Comparison of ENCODE assay signal across 1 cellular context in genomic region chr4:473575-474457, GRCh38.
TF ChIP-seq lines count a peak whose summit lies in the region.

No MANE protein-coding gene starts in this region.

TF ChIP-seq in K562, 482 proteins besides CTCF, POLR2A, EP300 and RAD21 (continued from another document):
- TF ChIP-seq, protein P1, sequence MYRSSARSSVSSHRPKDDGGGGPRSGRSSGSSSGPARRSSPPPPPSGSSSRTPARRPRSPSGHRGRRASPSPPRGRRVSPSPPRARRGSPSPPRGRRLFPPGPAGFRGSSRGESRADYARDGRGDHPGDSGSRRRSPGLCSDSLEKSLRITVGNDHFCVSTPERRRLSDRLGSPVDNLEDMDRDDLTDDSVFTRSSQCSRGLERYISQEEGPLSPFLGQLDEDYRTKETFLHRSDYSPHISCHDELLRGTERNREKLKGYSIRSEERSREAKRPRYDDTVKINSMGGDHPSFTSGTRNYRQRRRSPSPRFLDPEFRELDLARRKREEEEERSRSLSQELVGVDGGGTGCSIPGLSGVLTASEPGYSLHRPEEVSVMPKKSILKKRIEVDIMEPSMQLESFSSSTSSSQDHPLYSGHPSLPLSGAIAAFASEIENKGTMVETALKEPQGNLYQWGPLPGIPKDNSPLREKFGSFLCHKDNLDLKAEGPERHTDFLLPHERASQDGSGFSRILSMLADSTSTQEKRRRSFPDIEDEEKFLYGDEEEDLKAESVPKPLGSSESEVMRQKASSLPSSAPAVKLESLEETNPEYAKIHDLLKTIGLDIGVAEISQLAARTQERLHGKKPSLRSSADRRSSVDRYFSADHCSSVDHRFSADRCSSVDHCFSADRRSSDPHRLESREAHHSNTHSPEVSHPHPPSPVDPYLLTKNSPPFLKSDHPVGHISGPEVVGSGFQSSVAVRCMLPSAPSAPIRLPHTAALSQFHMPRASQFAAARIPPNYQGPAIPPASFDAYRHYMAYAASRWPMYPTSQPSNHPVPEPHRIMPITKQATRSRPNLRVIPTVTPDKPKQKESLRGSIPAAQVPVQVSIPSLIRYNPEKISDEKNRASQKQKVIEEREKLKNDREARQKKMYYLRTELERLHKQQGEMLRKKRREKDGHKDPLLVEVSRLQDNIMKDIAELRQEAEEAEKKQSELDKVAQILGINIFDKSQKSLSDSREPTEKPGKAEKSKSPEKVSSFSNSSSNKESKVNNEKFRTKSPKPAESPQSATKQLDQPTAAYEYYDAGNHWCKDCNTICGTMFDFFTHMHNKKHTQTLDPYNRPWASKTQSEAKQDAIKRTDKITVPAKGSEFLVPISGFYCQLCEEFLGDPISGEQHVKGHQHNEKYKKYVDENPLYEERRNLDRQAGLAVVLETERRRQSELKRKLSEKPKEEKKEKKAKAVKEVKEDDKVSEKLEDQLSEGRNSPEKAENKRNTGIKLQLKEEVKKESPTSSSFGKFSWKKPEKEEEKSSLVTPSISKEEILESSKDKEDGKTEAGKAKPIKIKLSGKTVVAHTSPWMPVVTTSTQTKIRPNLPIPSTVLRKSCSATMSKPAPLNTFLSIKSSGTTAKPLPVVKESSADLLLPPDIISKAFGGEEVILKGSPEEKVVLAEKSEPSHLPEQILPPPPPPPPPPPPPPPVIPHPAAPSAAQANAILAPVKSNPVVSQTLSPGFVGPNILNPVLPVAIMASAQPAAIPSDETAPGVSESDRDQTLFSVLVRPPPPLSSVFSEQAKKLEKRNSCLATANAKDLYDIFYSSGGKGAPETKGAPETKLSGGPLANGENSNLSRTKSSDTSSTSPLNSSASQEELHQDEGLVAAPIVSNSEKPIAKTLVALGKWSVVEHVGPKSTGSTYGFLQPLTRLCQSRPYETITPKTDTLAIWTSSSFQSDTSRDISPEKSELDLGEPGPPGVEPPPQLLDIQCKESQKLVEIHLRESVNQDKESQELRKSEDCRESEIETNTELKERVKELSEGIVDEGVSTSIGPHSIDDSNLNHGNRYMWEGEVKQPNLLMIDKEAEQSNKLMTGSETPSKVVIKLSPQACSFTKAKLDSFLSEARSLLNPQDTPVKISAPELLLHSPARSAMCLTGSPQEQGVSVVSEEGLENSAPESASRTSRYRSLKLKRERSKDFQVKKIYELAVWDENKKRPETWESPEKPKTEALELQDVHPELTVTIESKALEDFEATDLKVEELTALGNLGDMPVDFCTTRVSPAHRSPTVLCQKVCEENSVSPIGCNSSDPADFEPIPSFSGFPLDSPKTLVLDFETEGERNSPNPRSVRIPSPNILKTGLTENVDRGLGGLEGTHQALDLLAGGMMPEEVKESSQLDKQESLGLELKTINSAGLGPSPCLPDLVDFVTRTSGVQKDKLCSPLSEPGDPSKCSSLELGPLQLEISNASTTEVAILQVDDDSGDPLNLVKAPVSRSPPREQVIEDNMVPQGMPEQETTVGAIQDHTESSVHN (IDR thresholded peaks at IDR 0.05; ENCODE audit: borderline replicate concordance in 1 of 2, low read depth in 1 of 2), result peak in 1 of 2 experiments; percentile 78; a peak in 2 of 4 replicates
- peak; percentile 96 for TF ChIP-seq NEUROD1 (IDR thresholded peaks at IDR 0.05; ENCODE audit: borderline replicate concordance, low read depth, low read length, partially characterized antibody)
- TF ChIP-seq, protein P2, sequence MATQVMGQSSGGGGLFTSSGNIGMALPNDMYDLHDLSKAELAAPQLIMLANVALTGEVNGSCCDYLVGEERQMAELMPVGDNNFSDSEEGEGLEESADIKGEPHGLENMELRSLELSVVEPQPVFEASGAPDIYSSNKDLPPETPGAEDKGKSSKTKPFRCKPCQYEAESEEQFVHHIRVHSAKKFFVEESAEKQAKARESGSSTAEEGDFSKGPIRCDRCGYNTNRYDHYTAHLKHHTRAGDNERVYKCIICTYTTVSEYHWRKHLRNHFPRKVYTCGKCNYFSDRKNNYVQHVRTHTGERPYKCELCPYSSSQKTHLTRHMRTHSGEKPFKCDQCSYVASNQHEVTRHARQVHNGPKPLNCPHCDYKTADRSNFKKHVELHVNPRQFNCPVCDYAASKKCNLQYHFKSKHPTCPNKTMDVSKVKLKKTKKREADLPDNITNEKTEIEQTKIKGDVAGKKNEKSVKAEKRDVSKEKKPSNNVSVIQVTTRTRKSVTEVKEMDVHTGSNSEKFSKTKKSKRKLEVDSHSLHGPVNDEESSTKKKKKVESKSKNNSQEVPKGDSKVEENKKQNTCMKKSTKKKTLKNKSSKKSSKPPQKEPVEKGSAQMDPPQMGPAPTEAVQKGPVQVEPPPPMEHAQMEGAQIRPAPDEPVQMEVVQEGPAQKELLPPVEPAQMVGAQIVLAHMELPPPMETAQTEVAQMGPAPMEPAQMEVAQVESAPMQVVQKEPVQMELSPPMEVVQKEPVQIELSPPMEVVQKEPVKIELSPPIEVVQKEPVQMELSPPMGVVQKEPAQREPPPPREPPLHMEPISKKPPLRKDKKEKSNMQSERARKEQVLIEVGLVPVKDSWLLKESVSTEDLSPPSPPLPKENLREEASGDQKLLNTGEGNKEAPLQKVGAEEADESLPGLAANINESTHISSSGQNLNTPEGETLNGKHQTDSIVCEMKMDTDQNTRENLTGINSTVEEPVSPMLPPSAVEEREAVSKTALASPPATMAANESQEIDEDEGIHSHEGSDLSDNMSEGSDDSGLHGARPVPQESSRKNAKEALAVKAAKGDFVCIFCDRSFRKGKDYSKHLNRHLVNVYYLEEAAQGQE (CRISPR knock-in tag; IDR thresholded peaks at IDR 0.05; ENCODE audit: low read depth), result peak; percentile 48; the same call in 1 of the 2 replicates
- peak; percentile 99 for TF ChIP-seq PHF8 (IDR thresholded peaks at IDR 0.05; ENCODE audit: borderline replicate concordance, low read length)
- TF ChIP-seq SMAD4 (CRISPR knock-in tag; conservative IDR thresholded peaks at IDR 0.05), result peak; percentile 29; the same call in 1 of the 2 replicates
